ENCODE assay signal across 1 cellular context in genomic region chr4:8225704-8226443, GRCh38.
TF ChIP-seq lines count a peak whose summit lies in the region.

No MANE protein-coding gene starts in this region.

TF ChIP-seq in SK-N-SH, 30 proteins besides CTCF, POLR2A, EP300 and RAD21 (continued from another document):
- TF ChIP-seq REST (IDR thresholded peaks at IDR 0.05; ENCODE audit: low read depth, low read length) (no peak), MAX (IDR thresholded peaks at IDR 0.05; ENCODE audit: low read depth) (no peak), NFIC (IDR thresholded peaks at IDR 0.05; ENCODE audit: borderline replicate concordance) (no peak), MXI1 (IDR thresholded peaks at IDR 0.05; ENCODE audit: low read depth, low read length) (no peak), USF2 (IDR thresholded peaks at IDR 0.05; ENCODE audit: borderline replicate concordance, low read depth, low read length) (no peak), GATA2 (CRISPR knock-in tag; IDR thresholded peaks at IDR 0.05) (no peak), PBX3 (IDR thresholded peaks at IDR 0.05) (no peak), YY1 (IDR thresholded peaks at IDR 0.05; ENCODE audit: low read depth) (no peak)
